8 cellular contexts compared by ENCODE assay signal in genomic region chr1:7705048-7705907, GRCh38.
DNase-seq lines count a peak whose midpoint lies in the region; ATAC-seq, FAIRE-seq and TF ChIP-seq lines count a peak whose summit lies in the region.

No MANE protein-coding gene starts in this region.

- no peaks in the 10 kb centered on the region for H3K79me1 ChIP-seq in IMR-90 (ENCODE audit: low read depth in 1 of 2, low read length in 2 of 2)

- H3K4me3 ChIP-seq in IMR-90 (ENCODE audit: insufficient read depth, low read depth, low read length) (peak overlapping the region; percentile 11; the same call in 1 of the 2 replicates), pancreas (peak overlapping the region; percentile 15 to 53 (median 29))

- H3K9me1 ChIP-seq in IMR-90 (ENCODE audit: insufficient read depth, low read length): no peaks in the 10 kb centered on the region

- H3K27ac ChIP-seq in IMR-90 (ENCODE audit: insufficient read depth, low read length): no peak overlapping the region
- peak overlapping the region in 2 of 4 donors; percentile 20 to 27 for H3K27ac ChIP-seq in pancreas

- H3K23ac ChIP-seq in IMR-90 (ENCODE audit: low read depth, low read length): no peak overlapping the region

- ATAC-seq in IMR-90 (ENCODE audit: low read depth) (no peak), pancreas (peak in 3 of 4 donors; percentile 19 to 32 (median 22)), HG02642 (IDR thresholded peaks at IDR 0.05; ENCODE audit: poor library complexity, unreplicated experiment) (no peak), HG02798 (IDR thresholded peaks at IDR 0.05; ENCODE audit: poor library complexity, unreplicated experiment) (no peak)

- H4K91ac ChIP-seq in IMR-90 (ENCODE audit: insufficient read depth, low read depth, low read length): no peak overlapping the region

- H2BK20ac ChIP-seq in IMR-90 (ENCODE audit: low read depth, low read length): no peak overlapping the region

- H3K9me3 ChIP-seq in IMR-90 (ENCODE audit: control insufficient read depth, insufficient read depth, low read length): no peaks in the 10 kb centered on the region; the same call in 1 of the 2 replicates
- no peaks in the 10 kb centered on the region for H3K9me3 ChIP-seq in pancreas

- H2BK15ac ChIP-seq in IMR-90 (ENCODE audit: low read depth, low read length): no peak overlapping the region

- no peak overlapping the region for H3K9ac ChIP-seq in IMR-90 (ENCODE audit: low read depth, low read length)

- no peak overlapping the region for H4K5ac ChIP-seq in IMR-90 (ENCODE audit: low read depth, low read length)

- no peak overlapping the region for H2BK5ac ChIP-seq in IMR-90 (ENCODE audit: low read depth, low read length, poor library complexity, severe bottlenecking)

- no peak for DNase-seq in IMR-90
- peak; percentile 16 for DNase-seq in activated T-helper 1 cell treated with Interleukin-2 at 50 U/mL for 16 hours (ENCODE audit: low read depth)
- peak; percentile 49 for DNase-seq in globus pallidus (ENCODE audit: low spot score)
- peak; percentile 14 to 79 (median 38) for DNase-seq in pancreas
- DNase-seq in D721Med (ENCODE audit: insufficient read length, low spot score): no peak
- no peak for DNase-seq in NOMO-1 (lab: John Stamatoyannopoulos, UW; ENCODE audit: unreplicated experiment in 2 of 2)

- no peak for TF ChIP-seq RAD21 in IMR-90 (IDR thresholded peaks at IDR 0.05; ENCODE audit: low read length)

- POLR2A ChIA-PET in IMR-90 (lab: Charles Lee; ENCODE audit: unreplicated experiment): no interaction called here

- no peak for FAIRE-seq in pancreas (lab: Jason Lieb, UNC)
- FAIRE-seq in D721Med (lab: Jason Lieb, UNC): no peak

- H3K27me3 ChIP-seq in IMR-90 (ENCODE audit: control insufficient read depth, insufficient read depth, low read length): peaks cover 60% of the 10 kb centered on the region
- H3K27me3 ChIP-seq in pancreas: no peaks in the 10 kb centered on the region

- H3K18ac ChIP-seq in IMR-90 (ENCODE audit: low read depth, low read length): no peak overlapping the region

- CTCF ChIA-PET in IMR-90 (lab: Yijun Ruan, JAX): no interaction called here

- no peak overlapping the region for H3K56ac ChIP-seq in IMR-90 (ENCODE audit: extremely low read depth, insufficient read depth, low read length)

- TF ChIP-seq CTCF in IMR-90 (conservative IDR thresholded peaks at IDR 0.05; ENCODE audit: low read depth, low read length) (no peak), pancreas (IDR thresholded peaks at IDR 0.05) (no peak), D721Med (IDR thresholded peaks at IDR 0.05; ENCODE audit: insufficient read depth, missing control alignments) (no peak)

- peaks cover 3% of the 10 kb centered on the region; the same call in 1 of the 2 replicates for H3K4me1 ChIP-seq in IMR-90 (ENCODE audit: control insufficient read depth, insufficient read depth, low read length)
- no peaks in the 10 kb centered on the region for H3K4me1 ChIP-seq in pancreas

- peak overlapping the region; percentile 64 for H2AFZ ChIP-seq in IMR-90 (replicated peaks; ENCODE audit: low read length, poor library complexity)

- no peaks in the 10 kb centered on the region for H3K36me3 ChIP-seq in IMR-90 (ENCODE audit: control insufficient read depth, insufficient read depth, low read length)
- no peaks in the 10 kb centered on the region for H3K36me3 ChIP-seq in pancreas

- peak overlapping the region; percentile 67; the same call in 1 of the 2 replicates for H3K4me2 ChIP-seq in IMR-90 (ENCODE audit: low read depth, low read length)

- no TSS peak for BruUV-seq in IMR-90 (replicated peaks; lab: Mats Ljungman, UMichigan)

- H3K4ac ChIP-seq in IMR-90 (ENCODE audit: low read depth, low read length): no peak overlapping the region

- in situ Hi-C loops in IMR-90 (cut with MboI; ENCODE audit: low sequenced_read_pairs): no loop called here

- no peak overlapping the region for H3K14ac ChIP-seq in IMR-90 (replicated peaks; ENCODE audit: low read depth, low read length)

- intact Hi-C loops in IMR-90 (cut with micrococcal nuclease) (no loop called here), pancreas (cut with DNase I) (no loop called here)

- H2AK5ac ChIP-seq in IMR-90 (ENCODE audit: low read depth, low read length): no peak overlapping the region

- no peaks in the 10 kb centered on the region for H4K20me1 ChIP-seq in IMR-90 (ENCODE audit: insufficient read depth, low read length)

- no peak overlapping the region for H2AK9ac ChIP-seq in IMR-90 (replicated peaks; ENCODE audit: low read depth, low read length, poor library complexity)

- H4K8ac ChIP-seq in IMR-90 (ENCODE audit: low read depth in 2 of 2, low read length in 2 of 2): no peak overlapping the region

- dilution Hi-C loops in IMR-90 (cut with HindIII; ENCODE audit: low sequenced_read_pairs, unreplicated experiment): no loop called here

- no peak for TF ChIP-seq POLR2A in IMR-90 (IDR thresholded peaks at IDR 0.05; ENCODE audit: low read depth, low read length)

- 10% methylated on average over 77 of the region's 106 CpGs; no CpG with 5 or more reads in 1 of the 2 experiments for WGBS in IMR-90 (ENCODE audit: extremely low coverage in 2 of 2, insufficient read length in 1 of 2), 2 experiments
- WGBS in pancreas, 2 donors: 3 to 5% methylated on average over 83 to 106 of the region's 106 CpGs

- H2BK120ac ChIP-seq in IMR-90 (ENCODE audit: low read depth, low read length): no peak overlapping the region

TF ChIP-seq in IMR-90, 13 proteins besides CTCF, POLR2A, EP300 and RAD21:
- no peak for TF ChIP-seq ELK1 (IDR thresholded peaks at IDR 0.05; ENCODE audit: borderline replicate concordance, low read depth, low read length)
- TF ChIP-seq CEBPB (IDR thresholded peaks at IDR 0.05; ENCODE audit: low read depth, low read length): no peak
- no peak for TF ChIP-seq FOS (IDR thresholded peaks at IDR 0.05; ENCODE audit: low read depth, low read length)
- TF ChIP-seq CHD1 (IDR thresholded peaks at IDR 0.05; ENCODE audit: low read depth, low read length): no peak
- TF ChIP-seq RFX5 (IDR thresholded peaks at IDR 0.05; ENCODE audit: low read depth, low read length): no peak
- no peak for TF ChIP-seq MAZ (IDR thresholded peaks at IDR 0.05; ENCODE audit: borderline replicate concordance, low read depth, low read length)
- TF ChIP-seq SMC3 (IDR thresholded peaks at IDR 0.05; ENCODE audit: low read depth, low read length): no peak
- no peak for TF ChIP-seq MXI1 (IDR thresholded peaks at IDR 0.05; ENCODE audit: borderline replicate concordance, low read depth, low read length)
- TF ChIP-seq RCOR1 (IDR thresholded peaks at IDR 0.05; ENCODE audit: insufficient replicate concordance, low read length): no peak

Comparison
In these comparisons a context has a peak if more than half of its experiments do, and no peak if none do; other contexts are left out.
1. ATAC-seq: peak in pancreas (3 of 4); none in IMR-90 (single experiment), HG02642 (single experiment) and HG02798 (single experiment).
2. DNase-seq: peak in activated T-helper 1 cell treated with Interleukin-2 at 50 U/mL for 16 hours (single experiment), globus pallidus (single experiment) and pancreas (6 of 6); none in IMR-90 (single experiment), D721Med (single experiment) and NOMO-1 (0 of 2).